7 cellular contexts compared by ENCODE assay signal in genomic region chr19:28042516-28042915, GRCh38.
"Had no signal": no experiment of that assay in that cellular context is flagged by ENCODE, and none has a peak within 500 bp of the region (broad histone marks: within the 10 kb centered on the region; RNA-seq: fewer than 3 reads in every experiment).

No MANE protein-coding gene starts in this region.

- DNase-seq: GM23248, GOT3, H7, HFFc6 had no signal

- H3K4me1 ChIP-seq: HAP-1 had no signal

- H3K4me1 Mint-ChIP-seq: IgD-negative memory B cell had no signal

- H3K27ac Mint-ChIP-seq: HFFc6, IgD-negative memory B cell had no signal

- H3K36me3 ChIP-seq: HAP-1 had no signal

- H3K27ac ChIP-seq: GM23248, HL-60 had no signal

- H3K27me3 Mint-ChIP-seq: IgD-negative memory B cell had no signal

- H3K9me3 ChIP-seq: HAP-1 had no signal

- H3K4me3 ChIP-seq: GM23248, HAP-1 had no signal

- H3K4me3 Mint-ChIP-seq: HFFc6, IgD-negative memory B cell had no signal

- H2AFZ ChIP-seq: GM23248 had no signal
